Comparison of ENCODE assay signal across 29 cellular contexts in genomic region chr13:25833761-25834160, GRCh38.
"Had no signal": no experiment of that assay in that cellular context is flagged by ENCODE, and none has a peak within 500 bp of the region (broad histone marks: within the 10 kb centered on the region; RNA-seq: fewer than 3 reads in every experiment).

No MANE protein-coding gene starts in this region.

- H3K9me3 Mint-ChIP-seq: stimulated activated effector memory CD8-positive, alpha-beta T cell treated with anti-CD3 and anti-CD28 coated beads, Interleukin-12 subunit alpha, Interleukin-12 subunit beta, amount 100 ng/mL, for 72 hours; stimulated activated memory B cell treated with anti-CD40 and anti-IgM and Interleukin-4, amounts not matched to agents 10 μg/mL and 1 μg/mL and 100 μg/mL, for 72 hours; stimulated activated naive B cell treated with anti-CD40 and anti-IgM and Interleukin-4, amounts not matched to agents 10 μg/mL and 1 μg/mL and 100 μg/mL, for 72 hours; stimulated activated naive CD8-positive, alpha-beta T cell treated with anti-CD3 and anti-CD28 coated beads, Interleukin-15, amount 100 ng/mL, for 72 hours; stimulated activated naive CD8-positive, alpha-beta T cell treated with anti-CD3 and anti-CD28 coated beads, Interleukin-15, Interleukin-2, amounts not matched to agents 100 ng/mL and 50 ng/mL, for 24 hours; type B pancreatic cell had no signal

- H3K27ac Mint-ChIP-seq: stimulated activated effector memory CD8-positive, alpha-beta T cell treated with anti-CD3 and anti-CD28 coated beads, Interleukin-12 subunit alpha, Interleukin-12 subunit beta, amount 100 ng/mL, for 72 hours; stimulated activated memory B cell treated with anti-CD40 and anti-IgM and Interleukin-4, amounts not matched to agents 10 μg/mL and 1 μg/mL and 100 μg/mL, for 72 hours; stimulated activated naive B cell treated with anti-CD40 and anti-IgM and Interleukin-4, amounts not matched to agents 10 μg/mL and 1 μg/mL and 100 μg/mL, for 72 hours; stimulated activated naive CD8-positive, alpha-beta T cell treated with anti-CD3 and anti-CD28 coated beads, Interleukin-15, amount 100 ng/mL, for 72 hours; stimulated activated naive CD8-positive, alpha-beta T cell treated with anti-CD3 and anti-CD28 coated beads, Interleukin-15, Interleukin-2, amounts not matched to agents 100 ng/mL and 50 ng/mL, for 24 hours; type B pancreatic cell had no signal

- H3K27me3 Mint-ChIP-seq: stimulated activated naive CD8-positive, alpha-beta T cell treated with anti-CD3 and anti-CD28 coated beads, Interleukin-15, amount 100 ng/mL, for 72 hours; stimulated activated naive CD8-positive, alpha-beta T cell treated with anti-CD3 and anti-CD28 coated beads, Interleukin-15, Interleukin-2, amounts not matched to agents 100 ng/mL and 50 ng/mL, for 24 hours; type B pancreatic cell had no signal

- H3K27me3 ChIP-seq: stomach, suprapubic skin, testis, thyroid gland, tibial artery, tibial nerve, transverse colon, upper lobe of left lung, upper lobe of right lung, uterus, vagina had no signal

- FAIRE-seq: urothelium cell line had no signal

- H3K4me1 Mint-ChIP-seq: stimulated activated effector memory CD8-positive, alpha-beta T cell treated with anti-CD3 and anti-CD28 coated beads, Interleukin-12 subunit alpha, Interleukin-12 subunit beta, amount 100 ng/mL, for 72 hours; stimulated activated memory B cell treated with anti-CD40 and anti-IgM and Interleukin-4, amounts not matched to agents 10 μg/mL and 1 μg/mL and 100 μg/mL, for 72 hours; stimulated activated naive B cell treated with anti-CD40 and anti-IgM and Interleukin-4, amounts not matched to agents 10 μg/mL and 1 μg/mL and 100 μg/mL, for 72 hours; stimulated activated naive CD8-positive, alpha-beta T cell treated with anti-CD3 and anti-CD28 coated beads, Interleukin-15, amount 100 ng/mL, for 72 hours had no signal

- H3K9me3 ChIP-seq: stomach, suprapubic skin, testis, thoracic aorta, thyroid gland, tibial artery, tibial nerve, transverse colon, upper lobe of left lung, upper lobe of right lung, uterus, vagina had no signal

- H3K27ac ChIP-seq: stomach, suprapubic skin, testis, thoracic aorta, thyroid gland, tibial artery, tibial nerve, transverse colon, upper lobe of left lung, upper lobe of right lung, uterus, vagina had no signal

- H3K4me1 ChIP-seq: stomach, suprapubic skin, testis, thyroid gland, tibial artery, tibial nerve, upper lobe of left lung, upper lobe of right lung, uterus, vagina had no signal

- ATAC-seq: stimulated activated effector memory CD8-positive, alpha-beta T cell treated with anti-CD3 and anti-CD28 coated beads, Interleukin-12 subunit alpha, Interleukin-12 subunit beta, amount 100 ng/mL, for 72 hours; stimulated activated memory B cell treated with anti-CD40 and anti-IgM and Interleukin-4, amounts not matched to agents 10 μg/mL and 1 μg/mL and 100 μg/mL, for 72 hours; stimulated activated naive B cell treated with anti-CD40 and anti-IgM and Interleukin-4, amounts not matched to agents 10 μg/mL and 1 μg/mL and 100 μg/mL, for 72 hours; stimulated activated naive CD8-positive, alpha-beta T cell treated with anti-CD3 and anti-CD28 coated beads, Interleukin-15, amount 100 ng/mL, for 72 hours; stimulated activated naive CD8-positive, alpha-beta T cell treated with anti-CD3 and anti-CD28 coated beads, Interleukin-15, Interleukin-2, amounts not matched to agents 100 U/mL and 50 U/mL, for 24 hours; upper lobe of right lung had no signal

- H3K36me3 ChIP-seq: stomach, suprapubic skin, thoracic aorta, thyroid gland, tibial artery, tibial nerve, transverse colon, upper lobe of left lung, upper lobe of right lung, uterus, vagina had no signal

- DNase-seq: stimulated activated CD4-positive, alpha-beta T cell treated with anti-CD3 and anti-CD28 coated beads, Interleukin-2, amount 100 ng/mL, for 48 hours; stimulated activated CD4-positive, alpha-beta T cell treated with anti-CD3 and anti-CD28 coated beads, Interleukin-4, amount 100 ng/mL, for 1 hour; stimulated activated CD4-positive, alpha-beta T cell treated with anti-CD3 and anti-CD28 coated beads, Interleukin-4, amount 100 ng/mL, for 24 hours; stimulated activated CD4-positive, alpha-beta T cell treated with anti-CD3 and anti-CD28 coated beads, Interleukin-4, amount 100 ng/mL, for 4 hours; stimulated activated CD8-positive, alpha-beta memory T cell treated with anti-CD3 and anti-CD28 coated beads, Interleukin-4, amount 100 ng/mL, for 48 hours; stimulated activated naive B cell treated with anti-CD40 and anti-IgM and Interleukin-4, amounts not matched to agents 10 μg/mL and 1 μg/mL and 100 μg/mL, for 72 hours; stimulated activated naive CD4-positive, alpha-beta T cell; stimulated activated naive CD4-positive, alpha-beta T cell treated with Interleukin-2 at 50 U/mL for 16 hours; stimulated activated naive CD8-positive, alpha-beta T cell treated with anti-CD3 and anti-CD28 coated beads, Interleukin-15, amount 100 ng/mL, for 72 hours; stimulated activated naive CD8-positive, alpha-beta T cell treated with anti-CD3 and anti-CD28 coated beads, Interleukin-15, Interleukin-2, amounts not matched to agents 100 U/mL and 50 U/mL, for 24 hours; stomach; substantia nigra; testis; thyroid gland; tibial artery; transverse colon; trophoblast cell; upper lobe of left lung; upper lobe of right lung; uterus had no signal

- H3K36me3 Mint-ChIP-seq: stimulated activated effector memory CD8-positive, alpha-beta T cell treated with anti-CD3 and anti-CD28 coated beads, Interleukin-12 subunit alpha, Interleukin-12 subunit beta, amount 100 ng/mL, for 72 hours; stimulated activated memory B cell treated with anti-CD40 and anti-IgM and Interleukin-4, amounts not matched to agents 10 μg/mL and 1 μg/mL and 100 μg/mL, for 72 hours; stimulated activated naive B cell treated with anti-CD40 and anti-IgM and Interleukin-4, amounts not matched to agents 10 μg/mL and 1 μg/mL and 100 μg/mL, for 72 hours; type B pancreatic cell had no signal

- H3K4me3 Mint-ChIP-seq: stimulated activated effector memory CD8-positive, alpha-beta T cell treated with anti-CD3 and anti-CD28 coated beads, Interleukin-12 subunit alpha, Interleukin-12 subunit beta, amount 100 ng/mL, for 72 hours; stimulated activated memory B cell treated with anti-CD40 and anti-IgM and Interleukin-4, amounts not matched to agents 10 μg/mL and 1 μg/mL and 100 μg/mL, for 72 hours; stimulated activated naive B cell treated with anti-CD40 and anti-IgM and Interleukin-4, amounts not matched to agents 10 μg/mL and 1 μg/mL and 100 μg/mL, for 72 hours; stimulated activated naive CD8-positive, alpha-beta T cell treated with anti-CD3 and anti-CD28 coated beads, Interleukin-15, amount 100 ng/mL, for 72 hours; stimulated activated naive CD8-positive, alpha-beta T cell treated with anti-CD3 and anti-CD28 coated beads, Interleukin-15, Interleukin-2, amounts not matched to agents 100 ng/mL and 50 ng/mL, for 24 hours; type B pancreatic cell had no signal

- H3K4me3 ChIP-seq: stomach, suprapubic skin, testis, thoracic aorta, thyroid gland, tibial artery, tibial nerve, transverse colon, upper lobe of left lung, upper lobe of right lung, uterus, vagina had no signal
